ENCODE assay signal across 11 cellular contexts in genomic region chr1:78060857-78061563, GRCh38. TPM values are rescaled to one million over a fixed set of nuclear protein-coding genes. Genes with fewer than 3 reads are reported as not detected.
DNase-seq lines count a peak whose midpoint lies in the region; ATAC-seq and TF ChIP-seq lines count a peak whose summit lies in the region.
"Had no signal": no experiment of that assay in that cellular context is flagged by ENCODE, and none has a peak within 500 bp of the region (broad histone marks: within the 10 kb centered on the region; RNA-seq: fewer than 3 reads in every experiment).

No MANE protein-coding gene starts in this region.

- no peaks in the 10 kb centered on the region for H3K36me3 ChIP-seq in stomach

- H3K27me3 ChIP-seq in stomach = no peaks in the 10 kb centered on the region

- POLR2A ChIA-PET in RWPE1 (lab: Yijun Ruan, JAX; ENCODE audit: low non-redundant PET) = interaction anchor here (0.6 kb wide), 1 partner anchor 10 kb away, joined by 3 read pairs; no protein-coding TSS in a partner anchor

- TF ChIP-seq POLR2A in stomach (IDR thresholded peaks at IDR 0.05) = no peak

- no peaks in the 10 kb centered on the region for H3K4me1 Mint-ChIP-seq in stimulated activated effector memory CD8-positive, alpha-beta T cell treated with anti-CD3 and anti-CD28 coated beads, Interleukin-12 subunit alpha, Interleukin-12 subunit beta, amount 100 ng/mL, for 72 hours

- TF ChIP-seq CTCF in RWPE1 (conservative IDR thresholded peaks at IDR 0.05; ENCODE audit: low read depth) (no peak), stomach (IDR thresholded peaks at IDR 0.05) (no peak)

- H3K4me3 Mint-ChIP-seq in stimulated activated effector memory CD8-positive, alpha-beta T cell treated with anti-CD3 and anti-CD28 coated beads, Interleukin-12 subunit alpha, Interleukin-12 subunit beta, amount 100 ng/mL, for 72 hours = no peak overlapping the region

- no peak for TF ChIP-seq EP300 in stomach (IDR thresholded peaks at IDR 0.05)

- CTCF ChIA-PET in RWPE1 (lab: Yijun Ruan, JAX) = interaction anchor here (0.5 to 1.1 kb wide), 3 partner anchors 10 to 615 kb away, joined by 3 to 6 read pairs (median 4); no protein-coding TSS in a partner anchor

- no peaks in the 10 kb centered on the region for H3K36me3 Mint-ChIP-seq in stimulated activated effector memory CD8-positive, alpha-beta T cell treated with anti-CD3 and anti-CD28 coated beads, Interleukin-12 subunit alpha, Interleukin-12 subunit beta, amount 100 ng/mL, for 72 hours

- WGBS in stomach, 5 donors = 65 to 92% (median 83%) methylated on average over 4 of the region's 4 CpGs

- H3K27ac ChIP-seq in RWPE1 (peak overlapping the region; percentile 43; the same call in 1 of the 2 replicates), stomach (no peak overlapping the region)
- H3K27ac ChIP-seq: 22Rv1 had no signal

- H3K27ac Mint-ChIP-seq in stimulated activated effector memory CD8-positive, alpha-beta T cell treated with anti-CD3 and anti-CD28 coated beads, Interleukin-12 subunit alpha, Interleukin-12 subunit beta, amount 100 ng/mL, for 72 hours = no peak overlapping the region

- intact Hi-C loops in Right ventricle myocardium inferior (cut with DNase I) (no loop called here), stomach (cut with DNase I; ENCODE audit: low total_unique reads) (no loop called here)

- no peak overlapping the region for H3K4me3 ChIP-seq in stomach

- ATAC-seq in HG02870 (IDR thresholded peaks at IDR 0.05; ENCODE audit: unreplicated experiment) (peak; percentile 99), Right ventricle myocardium inferior (no peak)
- peak; percentile 76 for ATAC-seq in stimulated activated effector memory CD8-positive, alpha-beta T cell treated with anti-CD3 and anti-CD28 coated beads, Interleukin-12 subunit alpha, Interleukin-12 subunit beta, amount 100 ng/mL, for 72 hours

- H3K9me3 Mint-ChIP-seq in stimulated activated effector memory CD8-positive, alpha-beta T cell treated with anti-CD3 and anti-CD28 coated beads, Interleukin-12 subunit alpha, Interleukin-12 subunit beta, amount 100 ng/mL, for 72 hours = no peaks in the 10 kb centered on the region

- DNase-seq in DMS 273 (lab: John Stamatoyannopoulos, UW; ENCODE audit: unreplicated experiment) (peak; percentile 14), DMS 273 treated with DMSO at 0.1 percent for 48 hours (lab: John Stamatoyannopoulos, UW) (no peak), RWPE1 (ENCODE audit: low spot score) (no peak), NCI-H524 (lab: John Stamatoyannopoulos, UW) (no peak), Right ventricle myocardium inferior (ENCODE audit: missing footprints) (no peak), stomach (no peak)
- DNase-seq in stimulated activated effector memory CD8-positive, alpha-beta T cell treated with anti-CD3 and anti-CD28 coated beads, Interleukin-12 subunit alpha, Interleukin-12 subunit beta, amount 100 ng/mL, for 72 hours (ENCODE audit: low spot score in 2 of 2) = no peak
- DNase-seq: activated naive CD4-positive, alpha-beta T cell; NCI-H146 had no signal

- H3K4me1 ChIP-seq in stomach = peaks cover 0 to 2% (median 0%) of the 10 kb centered on the region in 4 donors

- H3K9me3 ChIP-seq in stomach = no peaks in the 10 kb centered on the region

RNA-seq across cellular contexts. Expression of gene GIPC2, which starts 15.2 kb away (rescaled TPM):
- total RNA-seq in Right ventricle myocardium inferior (2.5 TPM), stomach (10 to 100 TPM in 1 of 5 donors, 1 to 10 TPM in 4; 2.3 to 23.8 (median 8.4) TPM)
- polyA plus RNA-seq in stomach = 1 to 10 TPM; 4.0 to 5.8 (median 4.6) TPM

RNA-seq across cellular contexts. Expression of gene DNAJB4, which starts 56.3 kb away (rescaled TPM):
- 88.0 TPM for total RNA-seq in Right ventricle myocardium inferior
- 10 to 100 TPM in 4 of 5 donors, 1 to 10 TPM in 1; 7.2 to 65.7 (median 19.2) TPM for total RNA-seq in stomach
- 10 to 100 TPM in 2 of 3 donors, 1 to 10 TPM in 1; 7.3 to 13.1 (median 12.3) TPM for polyA plus RNA-seq in stomach
